In genomic region chr19:13973479-13973878, GRCh38 we compare ENCODE assay signal across 9 cellular contexts. TPM values are rescaled to one million over a fixed set of nuclear protein-coding genes. Genes with fewer than 3 reads are reported as not detected.
"Had no signal": no experiment of that assay in that cellular context is flagged by ENCODE, and none has a peak within 500 bp of the region (broad histone marks: within the 10 kb centered on the region; RNA-seq: fewer than 3 reads in every experiment).

No MANE protein-coding gene starts in this region.

RNA-seq across cellular contexts. Expression of gene PODNL1, which starts 35.3 kb away (rescaled TPM):
- total RNA-seq: activated CD4-positive, alpha-beta T cell treated with anti-CD3 and anti-CD28 coated beads, Interleukin-2, amount 10 ng/mL, durations not matched to agents 24 days and 14 days; activated CD8-positive, alpha-beta T cell treated with anti-CD3 and anti-CD28 coated beads for 36 hours; bronchial epithelial cell had no signal

RNA-seq across cellular contexts. Expression of gene RLN3, which starts 54.5 kb away (rescaled TPM):
- total RNA-seq: activated CD4-positive, alpha-beta T cell treated with anti-CD3 and anti-CD28 coated beads, Interleukin-2, amount 10 ng/mL, durations not matched to agents 24 days and 14 days; activated CD8-positive, alpha-beta memory T cell treated with anti-CD3 and anti-CD28 coated beads for 36 hours; activated CD8-positive, alpha-beta T cell treated with anti-CD3 and anti-CD28 coated beads for 36 hours; activated naive CD4-positive, alpha-beta T cell treated with anti-CD3 and anti-CD28 coated beads for 36 hours; bronchial epithelial cell; M059J; PC-9; SJCRH30; T-helper 1 cell treated with Interleukin-12 subunit alpha and Interleukin-12 subunit beta and Interleukin-4 antibody, amounts not matched to agents 30 ng/mL and 1 ng/mL, for 36 hours had no signal
